In genomic region chr10:63071145-63071544, GRCh38 we compare ENCODE assay signal across 26 cellular contexts.
DNase-seq lines count a peak whose midpoint lies in the region; ATAC-seq and TF ChIP-seq lines count a peak whose summit lies in the region.
"Had no signal": no experiment of that assay in that cellular context is flagged by ENCODE, and none has a peak within 500 bp of the region (broad histone marks: within the 10 kb centered on the region; RNA-seq: fewer than 3 reads in every experiment).

No MANE protein-coding gene starts in this region.

- no peak overlapping the region for H3K4me2 ChIP-seq in OCI-LY7 (ENCODE audit: low read length)

- H3K79me2 ChIP-seq in OCI-LY7 (ENCODE audit: insufficient read depth, low read depth, low read length), result no peaks in the 10 kb centered on the region

- H3K4me1 ChIP-seq in HEK293 (ENCODE audit: control insufficient read depth, insufficient read depth, low read length), result no peaks in the 10 kb centered on the region
- peaks cover 0 to 2% of the 10 kb centered on the region in 2 donors for H3K4me1 ChIP-seq in lung (ENCODE audit: control insufficient read depth in 2 of 2, insufficient read depth in 2 of 2, low read length in 2 of 2)
- H3K4me1 ChIP-seq in OCI-LY7 (ENCODE audit: insufficient read depth, low read length, poor library complexity, severe bottlenecking), result no peaks in the 10 kb centered on the region
- H3K4me1 ChIP-seq: right lobe of liver had no signal

- intact Hi-C loops in OCI-LY7 (cut with micrococcal nuclease; ENCODE audit: unreplicated experiment), result no loop called here

- 70 to 85% methylated on average over 11 of the region's 11 CpGs for WGBS in lung, 2 donors

- no peak overlapping the region for H2AFZ ChIP-seq in OCI-LY7 (ENCODE audit: low read length)

- H3K27ac ChIP-seq in HEK293 (ENCODE audit: extremely low read depth, low read depth, low read length) (no peak overlapping the region), lung (ENCODE audit: low read depth in 1 of 2, low read length in 1 of 2) (no peak overlapping the region), OCI-LY7 (ENCODE audit: low read depth, low read length, poor library complexity, severe bottlenecking) (no peak overlapping the region)
- H3K27ac ChIP-seq: cardiac muscle cell, coronary artery, neutrophil, right lobe of liver had no signal

- no TSS peak for BruUV-seq in OCI-LY7 (replicated peaks; lab: Mats Ljungman, UMichigan)

- no peaks in the 10 kb centered on the region for H4K20me1 ChIP-seq in OCI-LY7 (ENCODE audit: insufficient read depth, low read length)

- DNase-seq in NCI-H2029 treated with DMSO at 0.1 percent for 48 hours (lab: John Stamatoyannopoulos, UW), result peak; percentile 23
- DNase-seq in NCI-H82 treated with DMSO at 0.1 percent for 48 hours (lab: John Stamatoyannopoulos, UW; ENCODE audit: unreplicated experiment), result peak; percentile 60
- DNase-seq in lung (ENCODE audit: low spot score), result peak; percentile 57
- no peak for DNase-seq in A172 (ENCODE audit: low spot score)
- no peak for DNase-seq in OCI-LY7 (ENCODE audit: low spot score)
- DNase-seq in NCI-H1417 treated with DMSO at 0.1 percent for 48 hours (lab: John Stamatoyannopoulos, UW), result no peak
- DNase-seq: activated CD4-positive, alpha-beta T cell treated with anti-CD3 and anti-CD28 coated beads for 36 hours; activated effector memory CD4-positive, alpha-beta T cell treated with Interleukin-2 at 50 U/mL for 16 hours; activated naive CD8-positive, alpha-beta T cell treated with anti-CD3 and anti-CD28 coated beads for 36 hours; activated T-cell treated with anti-CD3 and anti-CD28 coated beads for 4 hours; aorta; effector memory CD8-positive, alpha-beta T cell; foreskin fibroblast; IMR-90; NCI-H1436; NCI-H2227 treated with DMSO at 0.1 percent for 48 hours; right lobe of liver; SHP77; stimulated activated CD4-positive, alpha-beta T cell treated with anti-CD3 and anti-CD28 coated beads, Interleukin-2, amount 100 ng/mL, for 48 hours had no signal

- CTCF ChIA-PET in HEK293 (lab: Yijun Ruan, JAX) (no interaction called here), OCI-LY7 (lab: Charles Lee; ENCODE audit: unreplicated experiment) (no interaction called here)

- no peak for TF ChIP-seq CTCF in HEK293 (tag by site-specific recombination; IDR thresholded peaks at IDR 0.05)
- no peak for TF ChIP-seq CTCF in lung (IDR thresholded peaks at IDR 0.05; ENCODE audit: control extremely low read depth, extremely low read depth)
- TF ChIP-seq CTCF in OCI-LY7 (conservative IDR thresholded peaks at IDR 0.05; ENCODE audit: low read length), result no peak

- H3K9me3 ChIP-seq in HEK293 (ENCODE audit: control insufficient read depth, insufficient read depth, low read depth, low read length), result no peaks in the 10 kb centered on the region
- H3K9me3 ChIP-seq in lung (ENCODE audit: control insufficient read depth in 2 of 2, insufficient read depth in 1 of 2, low read length in 1 of 2), result no peaks in the 10 kb centered on the region
- H3K9me3 ChIP-seq in OCI-LY7 (ENCODE audit: low read length), result no peaks in the 10 kb centered on the region
- H3K9me3 ChIP-seq: neutrophil, right lobe of liver had no signal

- no peak for ATAC-seq in lung (ENCODE audit: insufficient read depth, low FRiP score)
- ATAC-seq: activated CD4-positive, alpha-beta T cell treated with anti-CD3 and anti-CD28 coated beads for 36 hours; effector memory CD8-positive, alpha-beta T cell; esophagus mucosa; GM12878; Panc1; right lobe of liver had no signal

- H3K36me3 ChIP-seq in HEK293 (ENCODE audit: control insufficient read depth in 2 of 2, insufficient read depth in 1 of 2, low read length in 2 of 2), result no peaks in the 10 kb centered on the region
- no peaks in the 10 kb centered on the region for H3K36me3 ChIP-seq in lung (ENCODE audit: control insufficient read depth in 2 of 2, insufficient read depth in 2 of 2, low read length in 2 of 2)
- no peaks in the 10 kb centered on the region for H3K36me3 ChIP-seq in OCI-LY7 (ENCODE audit: insufficient read depth, low read length)
- H3K36me3 ChIP-seq: cardiac muscle cell, neutrophil, right lobe of liver had no signal

- no peaks in the 10 kb centered on the region for H3K9me2 ChIP-seq in OCI-LY7 (ENCODE audit: insufficient read depth, low read length)

- POLR2A ChIA-PET in HEK293 (lab: Yijun Ruan, JAX), result no interaction called here
- POLR2A ChIA-PET in OCI-LY7 (lab: Charles Lee), result interaction anchor here (0.6 kb wide), 1 partner anchor 13 kb away, joined by 3 read pairs; no protein-coding TSS in a partner anchor

- H3K27me3 ChIP-seq in lung (ENCODE audit: control insufficient read depth, insufficient read depth), result no peaks in the 10 kb centered on the region
- H3K27me3 ChIP-seq: neutrophil, right lobe of liver had no signal

- H3K4me3 ChIP-seq in HEK293 (ENCODE audit: low read depth, low read length) (no peak overlapping the region), lung (no peak overlapping the region), OCI-LY7 (ENCODE audit: low read depth, low read length, poor library complexity, severe bottlenecking) (no peak overlapping the region)
- H3K4me3 ChIP-seq: cardiac muscle cell, coronary artery, GM12878, right lobe of liver had no signal

TF ChIP-seq in HEK293, 187 proteins besides CTCF, POLR2A, EP300 and RAD21:
- TF ChIP-seq ZIC2 (tag by site-specific recombination; IDR thresholded peaks at IDR 0.05) (peak; percentile 37), ZNF248 (tag by site-specific recombination; IDR thresholded peaks at IDR 0.05) (no peak), ZNF600 (tag by site-specific recombination; IDR thresholded peaks at IDR 0.05) (no peak), ZNF169 (tag by site-specific recombination; IDR thresholded peaks at IDR 0.05) (no peak)

Comparison
In these comparisons a context has a peak if more than half of its experiments do, and no peak if none do; other contexts are left out.
1. DNase-seq: peak in NCI-H2029 treated with DMSO at 0.1 percent for 48 hours (single experiment), NCI-H82 treated with DMSO at 0.1 percent for 48 hours (single experiment) and lung (single experiment); none in A172 (single experiment), OCI-LY7 (single experiment) and NCI-H1417 treated with DMSO at 0.1 percent for 48 hours (single experiment).